ENCODE assay signal across 7 cellular contexts in genomic region chr20:25077610-25078169, GRCh38. TPM values are rescaled to one million over a fixed set of nuclear protein-coding genes. Genes with fewer than 3 reads are reported as not detected.
A peak's percentile ranks its signal among the peaks of the same experiment; 100 is the strongest.
DNase-seq lines count a peak whose midpoint lies in the region; ATAC-seq and TF ChIP-seq lines count a peak whose summit lies in the region.

No MANE protein-coding gene starts in this region.

- H3K4me3 ChIP-seq in HFF-Myc (replicated peaks; ENCODE audit: low read depth, low read length) (peak overlapping the region; percentile 4; the same call in 1 of the 2 replicates), right atrium auricular region (peak overlapping the region in 1 of 2 donors; percentile 40)

- DNase-seq in HFF-Myc (ENCODE audit: extremely low read depth, low read depth) = no peak
- peak; percentile 17 for DNase-seq in activated CD8-positive, alpha-beta T cell treated with anti-CD3 and anti-CD28 coated beads for 36 hours
- DNase-seq in right atrium auricular region (ENCODE audit: low spot score) = peak; percentile 60
- DNase-seq in stimulated activated naive CD8-positive, alpha-beta T cell treated with anti-CD3 and anti-CD28 coated beads, Interleukin-15, amount 100 ng/mL, for 72 hours = no peak
- DNase-seq in KBM-7 = no peak
- DNase-seq in HuH-7 (ENCODE audit: low spot score) = no peak

- H3K36me3 ChIP-seq in right atrium auricular region = no peaks in the 10 kb centered on the region

- H3K27me3 Mint-ChIP-seq in activated CD8-positive, alpha-beta T cell treated with anti-CD3 and anti-CD28 coated beads for 36 hours = peaks cover 59% of the 10 kb centered on the region
- peaks cover 72% of the 10 kb centered on the region for H3K27me3 Mint-ChIP-seq in stimulated activated naive CD8-positive, alpha-beta T cell treated with anti-CD3 and anti-CD28 coated beads, Interleukin-15, amount 100 ng/mL, for 72 hours

- peak; percentile 49 for ATAC-seq in activated CD8-positive, alpha-beta T cell treated with anti-CD3 and anti-CD28 coated beads for 36 hours
- peak; percentile 50 for ATAC-seq in stimulated activated naive CD8-positive, alpha-beta T cell treated with anti-CD3 and anti-CD28 coated beads, Interleukin-15, amount 100 ng/mL, for 72 hours
- ATAC-seq in GM21825 (IDR thresholded peaks at IDR 0.05; ENCODE audit: unreplicated experiment) = no peak

- POLR2A ChIA-PET in activated CD8-positive, alpha-beta T cell treated with anti-CD3 and anti-CD28 coated beads for 36 hours (lab: Charles Lee) = interaction anchor here (0.6 to 1.5 kb wide), 3 partner anchors 13 to 18 kb away, joined by 3 to 4 read pairs (median 3); no protein-coding TSS in a partner anchor

- H3K36me3 Mint-ChIP-seq in activated CD8-positive, alpha-beta T cell treated with anti-CD3 and anti-CD28 coated beads for 36 hours (ENCODE audit: low read depth) = no peaks in the 10 kb centered on the region

- CTCF ChIA-PET in activated CD8-positive, alpha-beta T cell treated with anti-CD3 and anti-CD28 coated beads for 36 hours (lab: Charles Lee) = interaction anchor here (1.3 to 2.2 kb wide), 2 partner anchors 15 to 84 kb away, joined by 4 to 6 read pairs; no protein-coding TSS in a partner anchor

- H3K27ac Mint-ChIP-seq in activated CD8-positive, alpha-beta T cell treated with anti-CD3 and anti-CD28 coated beads for 36 hours = no peak overlapping the region
- no peak overlapping the region for H3K27ac Mint-ChIP-seq in stimulated activated naive CD8-positive, alpha-beta T cell treated with anti-CD3 and anti-CD28 coated beads, Interleukin-15, amount 100 ng/mL, for 72 hours

- in situ Hi-C loops in KBM-7 (cut with MboI; ENCODE audit: low pct_unique_long_range_greater_than_20kb, low sequenced_read_pairs) = no loop called here

- TF ChIP-seq CTCF in HFF-Myc (IDR thresholded peaks at IDR 0.05; ENCODE audit: low read depth, low read length, missing control alignments) (no peak), right atrium auricular region (IDR thresholded peaks at IDR 0.05) (no peak)
- TF ChIP-seq CTCF in activated CD8-positive, alpha-beta T cell treated with anti-CD3 and anti-CD28 coated beads for 36 hours (IDR thresholded peaks at IDR 0.05) = no peak

- H3K9me3 ChIP-seq in right atrium auricular region = no peaks in the 10 kb centered on the region

- no peak overlapping the region for H3K4me3 Mint-ChIP-seq in activated CD8-positive, alpha-beta T cell treated with anti-CD3 and anti-CD28 coated beads for 36 hours
- H3K4me3 Mint-ChIP-seq in stimulated activated naive CD8-positive, alpha-beta T cell treated with anti-CD3 and anti-CD28 coated beads, Interleukin-15, amount 100 ng/mL, for 72 hours = peak overlapping the region; percentile 68 to 84

- H3K9me3 Mint-ChIP-seq in activated CD8-positive, alpha-beta T cell treated with anti-CD3 and anti-CD28 coated beads for 36 hours = no peaks in the 10 kb centered on the region
- no peaks in the 10 kb centered on the region for H3K9me3 Mint-ChIP-seq in stimulated activated naive CD8-positive, alpha-beta T cell treated with anti-CD3 and anti-CD28 coated beads, Interleukin-15, amount 100 ng/mL, for 72 hours

- no peak overlapping the region for H3K27ac ChIP-seq in right atrium auricular region

- H3K27me3 ChIP-seq in right atrium auricular region = peaks cover 3 to 20% of the 10 kb centered on the region in 2 donors

- intact Hi-C loops in activated CD8-positive, alpha-beta T cell treated with anti-CD3 and anti-CD28 coated beads for 36 hours (cut with micrococcal nuclease) = loop anchor here (5.0 kb wide), 1 partner anchor 100 kb away; no protein-coding TSS in a partner anchor

- peaks cover 13% of the 10 kb centered on the region for H3K4me1 Mint-ChIP-seq in activated CD8-positive, alpha-beta T cell treated with anti-CD3 and anti-CD28 coated beads for 36 hours (ENCODE audit: low read depth)
- H3K4me1 Mint-ChIP-seq in stimulated activated naive CD8-positive, alpha-beta T cell treated with anti-CD3 and anti-CD28 coated beads, Interleukin-15, amount 100 ng/mL, for 72 hours = peaks cover 29% of the 10 kb centered on the region

- H3K4me1 ChIP-seq in right atrium auricular region = peaks cover 0 to 21% of the 10 kb centered on the region in 2 donors

RNA-seq across cellular contexts. Expression of gene VSX1, which starts 4.3 kb away (rescaled TPM):
- not detected for total RNA-seq in activated CD8-positive, alpha-beta T cell treated with anti-CD3 and anti-CD28 coated beads for 36 hours
- total RNA-seq in right atrium auricular region = not detected

RNA-seq across cellular contexts. Expression of gene ACSS1, which starts 19.8 kb away (rescaled TPM):
- 10 to 100 TPM; 17.5 to 18.2 TPM for total RNA-seq in activated CD8-positive, alpha-beta T cell treated with anti-CD3 and anti-CD28 coated beads for 36 hours
- 10 to 100 TPM; 25.6 to 26.4 TPM for total RNA-seq in right atrium auricular region

Comparison
In these comparisons a context has a peak if more than half of its experiments do, and no peak if none do; other contexts are left out.
1. DNase-seq: peak in activated CD8-positive, alpha-beta T cell treated with anti-CD3 and anti-CD28 coated beads for 36 hours (single experiment) and right atrium auricular region (single experiment); none in HFF-Myc (single experiment), stimulated activated naive CD8-positive, alpha-beta T cell treated with anti-CD3 and anti-CD28 coated beads, Interleukin-15, amount 100 ng/mL, for 72 hours (0 of 2), KBM-7 (single experiment) and HuH-7 (single experiment).